1 cellular context compared by ENCODE assay signal in genomic region chr1:17227358-17227915, GRCh38.
TF ChIP-seq lines count a peak whose summit lies in the region.

No MANE protein-coding gene starts in this region.

TF ChIP-seq in HEK293, 187 proteins besides CTCF, POLR2A, EP300 and RAD21 (continued from another document and continues in another):
- TF ChIP-seq ZNF785 (tag by site-specific recombination; IDR thresholded peaks at IDR 0.05), result no peak
- TF ChIP-seq ZNF768 (tag by site-specific recombination; IDR thresholded peaks at IDR 0.05), result no peak
- TF ChIP-seq ZBTB20 (tag by site-specific recombination; IDR thresholded peaks at IDR 0.05), result no peak
- no peak for TF ChIP-seq ZSCAN4 (tag by site-specific recombination; IDR thresholded peaks at IDR 0.05)
- no peak for TF ChIP-seq HOXC10 (CRISPR knock-in tag; IDR thresholded peaks at IDR 0.05)
- 0 out of 2 replicates have a peak, but pooled peaks have one; percentile 34 for TF ChIP-seq ZNF157 (tag by site-specific recombination; IDR thresholded peaks at IDR 0.05)
- TF ChIP-seq ZBTB7A (tag by site-specific recombination; IDR thresholded peaks at IDR 0.05; ENCODE audit: low read depth), result no peak
- TF ChIP-seq ZNF664 (tag by site-specific recombination; IDR thresholded peaks at IDR 0.05), result peak; percentile 82
- no peak for TF ChIP-seq ZNF302 (tag by site-specific recombination; IDR thresholded peaks at IDR 0.05; ENCODE audit: low read depth)
- no peak for TF ChIP-seq BCL11A (tag by site-specific recombination; IDR thresholded peaks at IDR 0.05; ENCODE audit: low read depth)
- TF ChIP-seq ZNF488 (tag by site-specific recombination; IDR thresholded peaks at IDR 0.05), result no peak
- TF ChIP-seq ZNF426 (tag by site-specific recombination; IDR thresholded peaks at IDR 0.05), result peak; percentile 98
- TF ChIP-seq ZNF248 (tag by site-specific recombination; IDR thresholded peaks at IDR 0.05), result no peak
- TF ChIP-seq INSM2 (tag by site-specific recombination; IDR thresholded peaks at IDR 0.05), result no peak
- TF ChIP-seq ZNF121 (tag by site-specific recombination; IDR thresholded peaks at IDR 0.05), result no peak
- TF ChIP-seq ZNF155 (tag by site-specific recombination; IDR thresholded peaks at IDR 0.05), result no peak
- no peak for TF ChIP-seq SALL2 (tag by site-specific recombination; IDR thresholded peaks at IDR 0.05; ENCODE audit: borderline replicate concordance)
- peak; percentile 97 for TF ChIP-seq ZNF266 (tag by site-specific recombination; IDR thresholded peaks at IDR 0.05; ENCODE audit: low read depth)
- no peak for TF ChIP-seq ZNF48 (tag by site-specific recombination; IDR thresholded peaks at IDR 0.05)
- 0 out of 2 replicates have a peak, but pooled peaks have one; percentile 62 for TF ChIP-seq ZNF19 (tag by site-specific recombination; IDR thresholded peaks at IDR 0.05; ENCODE audit: low read depth)
- no peak; the same call in 1 of the 2 replicates for TF ChIP-seq ZNF214 (tag by site-specific recombination; IDR thresholded peaks at IDR 0.05; ENCODE audit: borderline replicate concordance)
- no peak for TF ChIP-seq ZSCAN18 (tag by site-specific recombination; IDR thresholded peaks at IDR 0.05)
- TF ChIP-seq ZNF280C (tag by site-specific recombination; IDR thresholded peaks at IDR 0.05), result no peak
- no peak for TF ChIP-seq PRDM4 (tag by site-specific recombination; IDR thresholded peaks at IDR 0.05)
- peak; percentile 97 for TF ChIP-seq ZNF518A (tag by site-specific recombination; conservative IDR thresholded peaks at IDR 0.05; ENCODE audit: low read depth)
- no peak for TF ChIP-seq ZBTB26 (tag by site-specific recombination; optimal IDR thresholded peaks at IDR 0.05)
- TF ChIP-seq ZNF394 (tag by site-specific recombination; IDR thresholded peaks at IDR 0.05; ENCODE audit: borderline replicate concordance), result peak; percentile 98
- no peak for TF ChIP-seq ZNF544 (tag by site-specific recombination; IDR thresholded peaks at IDR 0.05)
- peak; percentile 51; the same call in 1 of the 2 replicates for TF ChIP-seq ZNF24 (tag by site-specific recombination; IDR thresholded peaks at IDR 0.05)
- no peak for TF ChIP-seq KLF10 (tag by site-specific recombination; IDR thresholded peaks at IDR 0.05)
- peak; percentile 33; the same call in 1 of the 2 replicates for TF ChIP-seq KLF7 (tag by site-specific recombination; IDR thresholded peaks at IDR 0.05; ENCODE audit: borderline replicate concordance)
- TF ChIP-seq FEZF1 (tag by site-specific recombination; IDR thresholded peaks at IDR 0.05), result no peak
- TF ChIP-seq ZNF10 (tag by site-specific recombination; IDR thresholded peaks at IDR 0.05), result no peak
- 0 out of 2 replicates have a peak, but pooled peaks have one; percentile 27 for TF ChIP-seq ZNF704 (tag by site-specific recombination; IDR thresholded peaks at IDR 0.05)
- TF ChIP-seq REST (tag by site-specific recombination; IDR thresholded peaks at IDR 0.05), result peak; percentile 79
- no peak for TF ChIP-seq GLI4 (tag by site-specific recombination; IDR thresholded peaks at IDR 0.05)
- no peak for TF ChIP-seq ZNF274 (IDR thresholded peaks at IDR 0.05; ENCODE audit: low read length)
- no peak for TF ChIP-seq ZNF274 (tag by site-specific recombination; IDR thresholded peaks at IDR 0.05; ENCODE audit: borderline replicate concordance)
- no peak for TF ChIP-seq ZNF776 (tag by site-specific recombination; IDR thresholded peaks at IDR 0.05; ENCODE audit: borderline replicate concordance)
